Comparison of ENCODE assay signal across 10 cellular contexts in the genomic region with DNA sequence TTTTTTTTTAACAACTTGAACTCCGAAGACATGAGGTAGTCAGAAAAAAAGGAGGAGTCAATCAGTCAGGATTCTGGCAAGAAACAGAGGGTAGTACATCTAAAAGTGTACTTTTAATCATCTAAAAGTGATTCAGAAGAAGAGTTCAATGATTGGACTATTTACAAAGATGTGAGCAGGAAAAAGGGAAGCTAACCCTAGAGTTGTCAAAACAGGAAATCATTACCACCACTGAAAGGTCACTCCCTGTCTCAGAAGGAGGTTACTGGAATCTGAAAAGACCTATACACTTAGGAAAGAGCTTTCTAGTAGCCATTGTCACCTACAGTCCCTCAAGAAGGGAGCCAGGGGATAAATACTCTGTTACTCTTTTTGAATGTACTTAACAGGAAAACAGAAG. TPM values are rescaled to one million over a fixed set of nuclear protein-coding genes. Genes with fewer than 3 reads are reported as not detected.
DNase-seq lines count a peak whose midpoint lies in the region; ATAC-seq and TF ChIP-seq lines count a peak whose summit lies in the region.
"Had no signal": no experiment of that assay in that cellular context is flagged by ENCODE, and none has a peak within 500 bp of the region (broad histone marks: within the 10 kb centered on the region; RNA-seq: fewer than 3 reads in every experiment).

No MANE protein-coding gene starts in this region.

- H3F3A ChIP-seq in OCI-LY1 (ENCODE audit: insufficient read depth, low read length): no peaks in the 10 kb centered on the region

- no peaks in the 10 kb centered on the region for H3K9me2 ChIP-seq in OCI-LY1 (ENCODE audit: low read depth, low read length)

- H3K79me1 ChIP-seq in mesendoderm (ENCODE audit: low read length): no peaks in the 10 kb centered on the region

- WGBS in mesendoderm (ENCODE audit: extremely low coverage, insufficient coverage, low lambda C conversion rate): no CpG with 5 or more reads among the region's 1 CpG

- H4K5ac ChIP-seq in mesendoderm (ENCODE audit: low read length): no peak overlapping the region

- H3K4me1 ChIP-seq in OCI-LY1 (ENCODE audit: insufficient read depth, low read length, severe bottlenecking): peaks cover 51% of the 10 kb centered on the region
- H3K4me1 ChIP-seq in mesendoderm (ENCODE audit: control insufficient read depth, low read depth, low read length): peaks cover 2% of the 10 kb centered on the region

- H3K9me3 ChIP-seq in OCI-LY1 (ENCODE audit: low read length): no peaks in the 10 kb centered on the region
- H3K9me3 ChIP-seq: pancreas had no signal

- peak overlapping the region; percentile 45 for H3K4me2 ChIP-seq in OCI-LY1 (ENCODE audit: low read length)
- H3K4me2 ChIP-seq in mesendoderm (ENCODE audit: low read length): no peak overlapping the region

- H2AFZ ChIP-seq in OCI-LY1 (ENCODE audit: low read length): peak overlapping the region; percentile 39

- no peak overlapping the region for H3K9ac ChIP-seq in OCI-LY1 (ENCODE audit: low read length)
- no peak overlapping the region for H3K9ac ChIP-seq in mesendoderm (ENCODE audit: low read length)

- H2BK120ac ChIP-seq in mesendoderm (ENCODE audit: low read depth, low read length): no peak overlapping the region

- peak overlapping the region; percentile 58 for H3K56ac ChIP-seq in mesendoderm (ENCODE audit: low read length)

- ATAC-seq in GM18858 (IDR thresholded peaks at IDR 0.05; ENCODE audit: unreplicated experiment) (peak; percentile 40), HG02642 (IDR thresholded peaks at IDR 0.05; ENCODE audit: poor library complexity, unreplicated experiment) (peak; percentile 40)

- peak overlapping the region; percentile 35 for H2BK5ac ChIP-seq in mesendoderm (ENCODE audit: low read length)

- no peak overlapping the region for H4K8ac ChIP-seq in mesendoderm (ENCODE audit: low read depth, low read length)

- DNase-seq in mesendoderm: no peak
- DNase-seq in stimulated activated CD4-positive, alpha-beta T cell treated with anti-CD3 and anti-CD28 coated beads, Interleukin-2, amount 100 ng/mL, for 48 hours: no peak
- DNase-seq in anterior cingulate cortex (lab: John Stamatoyannopoulos, UW): no peak
- DNase-seq in stimulated activated CD4-positive, alpha-beta T cell treated with anti-CD3 and anti-CD28 coated beads, Interleukin-12 subunit alpha, Interleukin-12 subunit beta, amount 100 ng/mL, for 4 hours: no peak
- DNase-seq in superior temporal gyrus (ENCODE audit: extremely low spot score): no peak
- DNase-seq: pancreas had no signal

- no peak overlapping the region for H3K23ac ChIP-seq in mesendoderm (ENCODE audit: low read length)

- no peak overlapping the region for H3K4me3 ChIP-seq in OCI-LY1 (ENCODE audit: low read depth, low read length, poor library complexity, severe bottlenecking)
- H3K4me3 ChIP-seq in mesendoderm (ENCODE audit: low read length): no peak overlapping the region
- H3K4me3 ChIP-seq: pancreas, SK-N-MC had no signal

- H3K79me2 ChIP-seq in OCI-LY1 (ENCODE audit: insufficient read depth, low read length) (no peaks in the 10 kb centered on the region), mesendoderm (ENCODE audit: control insufficient read depth, insufficient read depth, low read length) (no peaks in the 10 kb centered on the region)

- H3K27ac ChIP-seq in OCI-LY1 (ENCODE audit: low read depth, low read length, poor library complexity, severe bottlenecking) (peak overlapping the region; percentile 55), mesendoderm (ENCODE audit: low read depth, low read length) (no peak overlapping the region)
- H3K27ac ChIP-seq: SK-N-MC had no signal

- peak overlapping the region; percentile 28 for H3K18ac ChIP-seq in mesendoderm (ENCODE audit: low read length)

- no peaks in the 10 kb centered on the region for H4K20me1 ChIP-seq in OCI-LY1 (ENCODE audit: insufficient read depth, low read length)

- no peak overlapping the region for H3K4ac ChIP-seq in mesendoderm (ENCODE audit: low read depth, low read length)

- H3K36me3 ChIP-seq in OCI-LY1 (ENCODE audit: insufficient read depth, low read length): no peaks in the 10 kb centered on the region
- H3K36me3 ChIP-seq in mesendoderm (ENCODE audit: control insufficient read depth, insufficient read depth, low read length): no peaks in the 10 kb centered on the region
- H3K36me3 ChIP-seq: pancreas had no signal

- peak overlapping the region; percentile 85 for H2BK15ac ChIP-seq in mesendoderm (replicated peaks; ENCODE audit: low read depth)

- no peak for TF ChIP-seq CTCF in OCI-LY1 (IDR thresholded peaks at IDR 0.05; ENCODE audit: low read length)

- H3K27me3 ChIP-seq in OCI-LY1 (ENCODE audit: insufficient read depth, low read length): no peaks in the 10 kb centered on the region
- no peaks in the 10 kb centered on the region for H3K27me3 ChIP-seq in mesendoderm (ENCODE audit: insufficient read depth, low read length, poor library complexity)
- H3K27me3 ChIP-seq: pancreas had no signal

- no peak overlapping the region for H2AK5ac ChIP-seq in mesendoderm (ENCODE audit: low read length)

RNA-seq across cellular contexts. Expression of a gene that starts 16.7 kb away (rescaled TPM):
- polyA plus RNA-seq in mesendoderm (2013, experiment 1 of 2): 18.1 TPM
- 17.5 TPM for polyA plus RNA-seq in mesendoderm (2013, experiment 2 of 2)

RNA-seq across cellular contexts. Expression of a gene that starts 52.8 kb away (rescaled TPM):
- polyA plus RNA-seq in mesendoderm (2013, experiment 1 of 2): 0.01 TPM
- 0.04 TPM for polyA plus RNA-seq in mesendoderm (2013, experiment 2 of 2)
